23 cellular contexts compared by ENCODE assay signal in the genomic region with DNA sequence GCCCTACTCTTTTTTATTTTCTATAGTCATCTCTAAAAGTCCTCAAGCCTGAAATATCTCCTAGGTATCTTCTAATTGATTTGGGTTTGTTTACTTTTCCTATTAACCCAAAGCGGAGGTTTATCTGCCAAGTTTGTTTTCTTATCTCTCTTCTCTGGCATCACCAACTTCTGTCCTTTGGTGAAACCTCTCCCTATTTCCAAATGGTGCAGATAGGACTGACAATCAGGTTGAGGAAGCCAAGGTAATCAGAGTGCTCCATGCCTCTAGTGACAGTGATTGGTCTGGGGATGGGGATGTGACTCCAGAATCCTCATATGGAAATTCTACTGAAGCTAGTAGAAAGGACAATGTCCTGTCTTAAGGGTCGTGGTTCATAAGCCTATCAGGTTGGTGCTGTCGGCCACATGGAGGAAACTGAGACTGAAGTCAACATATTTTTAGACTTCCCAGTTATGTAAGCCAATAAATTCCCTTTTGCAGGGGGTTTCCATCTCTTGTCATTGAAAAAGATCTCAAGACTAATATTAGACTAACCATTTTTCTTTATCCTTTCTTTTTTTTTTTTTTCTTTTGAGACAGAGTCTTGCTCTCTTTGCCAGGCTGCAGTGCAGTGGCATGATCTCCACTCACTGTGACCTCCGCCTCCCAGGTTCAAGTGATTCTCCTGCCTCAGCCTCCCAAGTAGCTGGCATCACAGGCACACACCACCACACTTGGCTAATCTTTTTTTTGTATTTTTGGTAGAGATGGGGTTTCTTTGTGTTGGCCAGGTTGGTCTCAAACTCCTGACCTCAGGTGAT. TPM values are rescaled to one million over a fixed set of nuclear protein-coding genes. Genes with fewer than 3 reads are reported as not detected.
"Had no signal": no experiment of that assay in that cellular context is flagged by ENCODE, and none has a peak within 500 bp of the region (broad histone marks: within the 10 kb centered on the region; RNA-seq: fewer than 3 reads in every experiment).

No MANE protein-coding gene starts in this region.

- H3K4me1 ChIP-seq: gastroesophageal sphincter, tibial artery had no signal

- H3K36me3 ChIP-seq: gastroesophageal sphincter, tibial artery had no signal

- ATAC-seq: gastroesophageal sphincter; right cardiac atrium; stimulated activated naive CD8-positive, alpha-beta T cell treated with anti-CD3 and anti-CD28 coated beads, Interleukin-15, amount 100 ng/mL, for 72 hours had no signal

- H3K27ac ChIP-seq: epithelial cell of prostate, gastroesophageal sphincter, parathyroid adenoma, tibial artery had no signal

- H3K9me3 ChIP-seq: gastroesophageal sphincter, tibial artery had no signal

- H3K9me3 Mint-ChIP-seq: endodermal cell; memory B cell; nephron; stimulated activated naive CD8-positive, alpha-beta T cell treated with anti-CD3 and anti-CD28 coated beads, Interleukin-15, amount 100 ng/mL, for 72 hours had no signal

- H3K4me3 Mint-ChIP-seq: activated naive CD8-positive, alpha-beta T cell treated with anti-CD3 and anti-CD28 coated beads for 36 hours; endodermal cell; memory B cell; nephron; stimulated activated naive CD8-positive, alpha-beta T cell treated with anti-CD3 and anti-CD28 coated beads, Interleukin-15, amount 100 ng/mL, for 72 hours had no signal

- H3K9ac ChIP-seq: parathyroid adenoma had no signal

- H3K79me2 ChIP-seq: parathyroid adenoma had no signal

- DNase-seq: activated naive CD4-positive, alpha-beta T cell treated with Interleukin-2 at 50 U/mL for 16 hours; activated naive CD8-positive, alpha-beta T cell treated with anti-CD3 and anti-CD28 coated beads for 36 hours; activated T-cell treated with anti-CD3 and anti-CD28 coated beads, Interleukin-2, amount 50 U/mL, for 48 hours; amniotic stem cell; cortex of kidney; endodermal cell; head of caudate nucleus; hypothalamus; right cardiac atrium; stimulated activated CD4-positive, alpha-beta T cell treated with anti-CD3 and anti-CD28 coated beads, Interleukin-12 subunit alpha, Interleukin-12 subunit beta, amount 100 ng/mL, for 4 hours; stimulated activated CD4-positive, alpha-beta T cell treated with anti-CD3 and anti-CD28 coated beads, Interleukin-4, amount 100 ng/mL, for 4 hours; stimulated activated naive CD8-positive, alpha-beta T cell treated with anti-CD3 and anti-CD28 coated beads, Interleukin-15, amount 100 ng/mL, for 72 hours; T-helper 9 cell; tibial artery had no signal

- FAIRE-seq: bronchial epithelial cell had no signal

- H3K4me3 ChIP-seq: gastroesophageal sphincter, tibial artery had no signal

- H3K27me3 Mint-ChIP-seq: memory B cell had no signal

- H3K4me1 Mint-ChIP-seq: activated naive CD8-positive, alpha-beta T cell treated with anti-CD3 and anti-CD28 coated beads for 36 hours; memory B cell; nephron; stimulated activated naive CD8-positive, alpha-beta T cell treated with anti-CD3 and anti-CD28 coated beads, Interleukin-15, amount 100 ng/mL, for 72 hours had no signal

- H3K27ac Mint-ChIP-seq: activated naive CD8-positive, alpha-beta T cell treated with anti-CD3 and anti-CD28 coated beads for 36 hours; endodermal cell; memory B cell; nephron; stimulated activated naive CD8-positive, alpha-beta T cell treated with anti-CD3 and anti-CD28 coated beads, Interleukin-15, amount 100 ng/mL, for 72 hours had no signal

- H3K27me3 ChIP-seq: gastroesophageal sphincter, tibial artery had no signal

- H3K36me3 Mint-ChIP-seq: activated naive CD8-positive, alpha-beta T cell treated with anti-CD3 and anti-CD28 coated beads for 36 hours; memory B cell had no signal

RNA-seq across cellular contexts. Expression of a gene that starts 28.0 kb away (rescaled TPM):
- total RNA-seq: bronchial epithelial cell, mononuclear cell, myocyte, pulmonary artery endothelial cell had no signal
